ENCODE assay signal across 2 cellular contexts in the genomic region with DNA sequence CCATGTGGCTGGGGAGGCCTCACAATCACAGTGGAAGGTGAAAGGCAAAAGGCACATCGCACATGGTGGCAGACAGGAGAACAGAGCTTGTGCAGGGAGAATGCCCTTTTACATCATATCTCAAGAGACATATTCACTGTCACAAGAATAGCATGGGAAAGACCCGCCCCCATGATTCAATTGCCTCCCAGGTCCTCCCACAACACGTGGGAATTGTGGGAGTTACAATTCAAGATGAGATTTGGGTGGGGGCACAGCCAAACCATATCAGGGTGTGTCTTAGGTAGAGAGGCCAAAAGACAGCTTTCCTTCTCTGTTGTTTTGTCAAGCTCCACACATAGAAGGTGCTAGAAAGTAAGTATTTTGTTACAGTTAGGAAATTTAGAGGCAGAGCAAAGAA.
TF ChIP-seq lines count a peak whose summit lies in the region.

No MANE protein-coding gene starts in this region.

TF ChIP-seq in HEK293, 187 proteins besides CTCF, POLR2A, EP300 and RAD21 (continued from another document):
- TF ChIP-seq, protein P1, sequence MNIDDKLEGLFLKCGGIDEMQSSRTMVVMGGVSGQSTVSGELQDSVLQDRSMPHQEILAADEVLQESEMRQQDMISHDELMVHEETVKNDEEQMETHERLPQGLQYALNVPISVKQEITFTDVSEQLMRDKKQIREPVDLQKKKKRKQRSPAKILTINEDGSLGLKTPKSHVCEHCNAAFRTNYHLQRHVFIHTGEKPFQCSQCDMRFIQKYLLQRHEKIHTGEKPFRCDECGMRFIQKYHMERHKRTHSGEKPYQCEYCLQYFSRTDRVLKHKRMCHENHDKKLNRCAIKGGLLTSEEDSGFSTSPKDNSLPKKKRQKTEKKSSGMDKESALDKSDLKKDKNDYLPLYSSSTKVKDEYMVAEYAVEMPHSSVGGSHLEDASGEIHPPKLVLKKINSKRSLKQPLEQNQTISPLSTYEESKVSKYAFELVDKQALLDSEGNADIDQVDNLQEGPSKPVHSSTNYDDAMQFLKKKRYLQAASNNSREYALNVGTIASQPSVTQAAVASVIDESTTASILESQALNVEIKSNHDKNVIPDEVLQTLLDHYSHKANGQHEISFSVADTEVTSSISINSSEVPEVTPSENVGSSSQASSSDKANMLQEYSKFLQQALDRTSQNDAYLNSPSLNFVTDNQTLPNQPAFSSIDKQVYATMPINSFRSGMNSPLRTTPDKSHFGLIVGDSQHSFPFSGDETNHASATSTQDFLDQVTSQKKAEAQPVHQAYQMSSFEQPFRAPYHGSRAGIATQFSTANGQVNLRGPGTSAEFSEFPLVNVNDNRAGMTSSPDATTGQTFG (tag by site-specific recombination; IDR thresholded peaks at IDR 0.05; ENCODE audit: borderline replicate concordance): no peak
- TF ChIP-seq SALL2 (tag by site-specific recombination; IDR thresholded peaks at IDR 0.05; ENCODE audit: borderline replicate concordance): no peak
- TF ChIP-seq ZNF174 (tag by site-specific recombination; IDR thresholded peaks at IDR 0.05): no peak
- no peak for TF ChIP-seq ZNF433 (tag by site-specific recombination; IDR thresholded peaks at IDR 0.05; ENCODE audit: low read depth)
- TF ChIP-seq ZNF426 (tag by site-specific recombination; IDR thresholded peaks at IDR 0.05): no peak
- no peak for TF ChIP-seq ZNF596 (tag by site-specific recombination; IDR thresholded peaks at IDR 0.05)
- TF ChIP-seq ZNF560 (tag by site-specific recombination; IDR thresholded peaks at IDR 0.05; ENCODE audit: borderline replicate concordance): no peak
- no peak for TF ChIP-seq ZNF114 (tag by site-specific recombination; IDR thresholded peaks at IDR 0.05)
- no peak for TF ChIP-seq ZNF16 (tag by site-specific recombination; IDR thresholded peaks at IDR 0.05; ENCODE audit: low read depth)

TF ChIP-seq in K562, 482 proteins besides CTCF, POLR2A, EP300 and RAD21 (continued from another document):
- TF ChIP-seq, protein P2, sequence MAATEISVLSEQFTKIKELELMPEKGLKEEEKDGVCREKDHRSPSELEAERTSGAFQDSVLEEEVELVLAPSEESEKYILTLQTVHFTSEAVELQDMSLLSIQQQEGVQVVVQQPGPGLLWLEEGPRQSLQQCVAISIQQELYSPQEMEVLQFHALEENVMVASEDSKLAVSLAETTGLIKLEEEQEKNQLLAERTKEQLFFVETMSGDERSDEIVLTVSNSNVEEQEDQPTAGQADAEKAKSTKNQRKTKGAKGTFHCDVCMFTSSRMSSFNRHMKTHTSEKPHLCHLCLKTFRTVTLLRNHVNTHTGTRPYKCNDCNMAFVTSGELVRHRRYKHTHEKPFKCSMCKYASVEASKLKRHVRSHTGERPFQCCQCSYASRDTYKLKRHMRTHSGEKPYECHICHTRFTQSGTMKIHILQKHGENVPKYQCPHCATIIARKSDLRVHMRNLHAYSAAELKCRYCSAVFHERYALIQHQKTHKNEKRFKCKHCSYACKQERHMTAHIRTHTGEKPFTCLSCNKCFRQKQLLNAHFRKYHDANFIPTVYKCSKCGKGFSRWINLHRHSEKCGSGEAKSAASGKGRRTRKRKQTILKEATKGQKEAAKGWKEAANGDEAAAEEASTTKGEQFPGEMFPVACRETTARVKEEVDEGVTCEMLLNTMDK (IDR thresholded peaks at IDR 0.05; ENCODE audit: borderline replicate concordance, insufficient read depth, low read depth, low read length, poor library complexity, severe bottlenecking): no peak
- TF ChIP-seq ZNF134 (CRISPR knock-in tag; conservative IDR thresholded peaks at IDR 0.05) (no peak), NR4A1 (CRISPR knock-in tag; IDR thresholded peaks at IDR 0.05) (no peak), NR4A1 (tag; IDR thresholded peaks at IDR 0.05) (no peak), STAG1 (CRISPR knock-in tag; IDR thresholded peaks at IDR 0.05; ENCODE audit: borderline replicate concordance) (no peak), SRSF9 (IDR thresholded peaks at IDR 0.05; ENCODE audit: borderline replicate concordance, low read depth, low read length) (no peak)
- TF ChIP-seq, protein P3, sequence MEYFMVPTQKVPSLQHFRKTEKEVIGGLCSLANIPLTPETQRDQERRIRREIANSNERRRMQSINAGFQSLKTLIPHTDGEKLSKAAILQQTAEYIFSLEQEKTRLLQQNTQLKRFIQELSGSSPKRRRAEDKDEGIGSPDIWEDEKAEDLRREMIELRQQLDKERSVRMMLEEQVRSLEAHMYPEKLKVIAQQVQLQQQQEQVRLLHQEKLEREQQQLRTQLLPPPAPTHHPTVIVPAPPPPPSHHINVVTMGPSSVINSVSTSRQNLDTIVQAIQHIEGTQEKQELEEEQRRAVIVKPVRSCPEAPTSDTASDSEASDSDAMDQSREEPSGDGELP (CRISPR knock-in tag; IDR thresholded peaks at IDR 0.05; ENCODE audit: borderline replicate concordance): no peak
TF ChIP-seq in K562: peak in this region for 2.
